1 cellular context compared by ENCODE assay signal in genomic region chr11:86265194-86265593, GRCh38.
TF ChIP-seq lines count a peak whose summit lies in the region.

No MANE protein-coding gene starts in this region.

TF ChIP-seq in GM12878, 131 proteins besides CTCF, POLR2A, EP300 and RAD21:
- TF ChIP-seq E2F4 (IDR thresholded peaks at IDR 0.05; ENCODE audit: low read depth, low read length) (no peak), SMC3 (IDR thresholded peaks at IDR 0.05; ENCODE audit: borderline replicate concordance, low read length) (no peak), ZNF217 (IDR thresholded peaks at IDR 0.05) (no peak), WRNIP1 (IDR thresholded peaks at IDR 0.05; ENCODE audit: borderline replicate concordance, low read depth, low read length) (no peak), GABPA (IDR thresholded peaks at IDR 0.05; ENCODE audit: low read depth) (no peak), CBX5 (IDR thresholded peaks at IDR 0.05; ENCODE audit: low read depth) (no peak), NFIC (IDR thresholded peaks at IDR 0.05; ENCODE audit: low read depth, low read length) (no peak), POLR2AphosphoS2 (IDR thresholded peaks at IDR 0.05; ENCODE audit: low read depth, low read length) (no peak), ZNF24 (IDR thresholded peaks at IDR 0.05) (no peak), REST (IDR thresholded peaks at IDR 0.05; ENCODE audit: low read depth, low read length) (no peak), MAX (IDR thresholded peaks at IDR 0.05; ENCODE audit: low read depth, low read length) (no peak), BCL3 (IDR thresholded peaks at IDR 0.05; ENCODE audit: borderline replicate concordance, insufficient read depth, low read depth, low read length, poor library complexity, severe bottlenecking) (no peak), TCF12 (IDR thresholded peaks at IDR 0.05; ENCODE audit: low read depth, low read length) (no peak), BCLAF1 (IDR thresholded peaks at IDR 0.05) (no peak), ZNF274 (IDR thresholded peaks at IDR 0.05; ENCODE audit: insufficient read depth, insufficient read length) (no peak), CREB1 (IDR thresholded peaks at IDR 0.05; ENCODE audit: low read depth) (no peak), ZZZ3 (IDR thresholded peaks at IDR 0.05; ENCODE audit: control insufficient read depth, insufficient read length, low read depth) (no peak), YBX1 (IDR thresholded peaks at IDR 0.05) (no peak), SUZ12 (IDR thresholded peaks at IDR 0.05; ENCODE audit: unreplicated experiment) (no peak), RELB (IDR thresholded peaks at IDR 0.05; ENCODE audit: low read depth) (no peak)
